ENCODE assay signal across 21 cellular contexts in genomic region chr11:116384407-116384806, GRCh38.
DNase-seq lines count a peak whose midpoint lies in the region; ATAC-seq and TF ChIP-seq lines count a peak whose summit lies in the region.
"Had no signal": no experiment of that assay in that cellular context is flagged by ENCODE, and none has a peak within 500 bp of the region (broad histone marks: within the 10 kb centered on the region; RNA-seq: fewer than 3 reads in every experiment).

No MANE protein-coding gene starts in this region.

- H3K9me3 ChIP-seq in SK-N-SH: no peaks in the 10 kb centered on the region
- H3K9me3 ChIP-seq: BLaER1 treated with 17β-estradiol and CSF1 and Interleukin-3, amounts not matched to agents 10 nM and 100 nM had no signal

- peaks cover 0 to 51% of the 10 kb centered on the region in 2 experiments; a peak in 2 of 4 replicates for H3K4me1 ChIP-seq in SK-N-SH (ENCODE audit: control insufficient read depth in 1 of 2, insufficient read depth in 2 of 2, low read depth in 1 of 2, low read length in 1 of 2)
- H3K4me1 ChIP-seq: BLaER1 treated with 17β-estradiol and CSF1 and Interleukin-3, amounts not matched to agents 10 nM and 100 nM had no signal

- CTCF ChIA-PET in SK-N-SH (lab: Yijun Ruan, JAX): interaction anchor here (0.6 to 2.6 kb wide), 18 partner anchors 10 to 321 kb away, joined by 3 to 16 read pairs (median 3); no protein-coding TSS in a partner anchor

- 7% methylated on average over 5 of the region's 5 CpGs for WGBS in SK-N-SH (ENCODE audit: low lambda C conversion rate)

- no peak for ATAC-seq in HG03432 (IDR thresholded peaks at IDR 0.05; ENCODE audit: unreplicated experiment)
- ATAC-seq: HCT116, K562, T-helper 17 cell had no signal

- peak; percentile 53 for TF ChIP-seq RAD21 in SK-N-SH (IDR thresholded peaks at IDR 0.05; ENCODE audit: low read length)

- no peaks in the 10 kb centered on the region for H3K36me3 Mint-ChIP-seq in glutamatergic neuron (ENCODE audit: unreplicated experiment)

- H3K9ac ChIP-seq in SK-N-SH: no peak overlapping the region
- H3K9ac ChIP-seq: BLaER1 treated with 17β-estradiol and CSF1 and Interleukin-3, amounts not matched to agents 10 nM and 100 nM had no signal

- POLR2A ChIA-PET in SK-N-SH (lab: Yijun Ruan, JAX): interaction anchor here (0.6 to 4.6 kb wide), 31 partner anchors 10 to 319 kb away, joined by 3 to 51 read pairs (median 6); no protein-coding TSS in a partner anchor

- H3K4me1 Mint-ChIP-seq in glutamatergic neuron (ENCODE audit: low read depth, unreplicated experiment): peaks cover 9% of the 10 kb centered on the region
- H3K4me1 Mint-ChIP-seq: T-helper 17 cell had no signal

- peak overlapping the region; percentile 70 for H3K27ac Mint-ChIP-seq in glutamatergic neuron (ENCODE audit: unreplicated experiment)
- H3K27ac Mint-ChIP-seq: CD4-positive, alpha-beta T cell; T-helper 17 cell had no signal

- H3K4me3 ChIP-seq in SK-N-SH (ENCODE audit: low read depth in 2 of 2, low read length in 1 of 2): no peak overlapping the region
- H3K4me3 ChIP-seq: BLaER1 treated with 17β-estradiol and CSF1 and Interleukin-3, amounts not matched to agents 10 nM and 100 nM; K562 had no signal

- DNase-seq in ELF-1 (ENCODE audit: low read depth, low spot score) (peak; percentile 88), NCI-H69 (lab: John Stamatoyannopoulos, UW) (peak; percentile 50), SK-N-SH (peak; percentile 89), glutamatergic neuron (peak; percentile 54), HPDE6-E6E7 (ENCODE audit: extremely low spot score) (no peak), dermis blood vessel endothelial cell (no peak), mucosa of gallbladder (ENCODE audit: low spot score) (no peak)
- DNase-seq: CD4-positive, alpha-beta T cell; GDM1; MV-4-11; NCI-H1105 treated with DMSO at 0.1 percent for 48 hours; NCI-H1930; NCI-H2107; NCI-H446 treated with DMSO at 0.1 percent for 48 hours; NCI-H526; RPMI8226; T-helper 17 cell had no signal

- H3K4me3 Mint-ChIP-seq in glutamatergic neuron (ENCODE audit: unreplicated experiment): no peak overlapping the region
- H3K4me3 Mint-ChIP-seq: CD4-positive, alpha-beta T cell; T-helper 17 cell had no signal

- no peak for TF ChIP-seq CTCF in SK-N-SH (IDR thresholded peaks at IDR 0.05)
- no peak for TF ChIP-seq CTCF in glutamatergic neuron (IDR thresholded peaks at IDR 0.05; ENCODE audit: partially characterized antibody, unreplicated experiment)

- no peaks in the 10 kb centered on the region for H3K79me2 ChIP-seq in SK-N-SH (ENCODE audit: insufficient read depth)

- H4K20me1 ChIP-seq in SK-N-SH (ENCODE audit: insufficient read depth): no peaks in the 10 kb centered on the region
- H4K20me1 ChIP-seq: BLaER1 treated with 17β-estradiol and CSF1 and Interleukin-3, amounts not matched to agents 10 nM and 100 nM had no signal

- H3K27ac ChIP-seq in SK-N-SH (ENCODE audit: low read depth in 2 of 2, low read length in 1 of 2): peak overlapping the region in 1 of 2 experiments; percentile 100; a peak in 2 of 4 replicates
- H3K27ac ChIP-seq: BLaER1 treated with 17β-estradiol and CSF1 and Interleukin-3, amounts not matched to agents 10 nM and 100 nM had no signal

- no peaks in the 10 kb centered on the region for H3K27me3 ChIP-seq in SK-N-SH (ENCODE audit: insufficient read depth)
- H3K27me3 ChIP-seq: BLaER1 treated with 17β-estradiol and CSF1 and Interleukin-3, amounts not matched to agents 10 nM and 100 nM had no signal

- peaks cover 2% of the 10 kb centered on the region for H3K9me3 Mint-ChIP-seq in glutamatergic neuron (ENCODE audit: unreplicated experiment)
- H3K9me3 Mint-ChIP-seq: CD4-positive, alpha-beta T cell had no signal

- H3K4me2 ChIP-seq in SK-N-SH: no peak overlapping the region
- H3K4me2 ChIP-seq: BLaER1 treated with 17β-estradiol and CSF1 and Interleukin-3, amounts not matched to agents 10 nM and 100 nM had no signal

- H2AFZ ChIP-seq in SK-N-SH (ENCODE audit: low read depth): no peak overlapping the region

- peak in 1 of 2 experiments; percentile 100; a peak in 2 of 4 replicates for TF ChIP-seq EP300 in SK-N-SH (IDR thresholded peaks at IDR 0.05; ENCODE audit: borderline replicate concordance in 1 of 2, low read depth in 1 of 2, low read length in 1 of 2)

- H3K9me2 ChIP-seq in SK-N-SH: no peaks in the 10 kb centered on the region; the same call in 1 of the 2 replicates

- H3F3A ChIP-seq in SK-N-SH (replicated peaks; ENCODE audit: insufficient read depth): no peaks in the 10 kb centered on the region

- peaks cover 2% of the 10 kb centered on the region for H3K27me3 Mint-ChIP-seq in glutamatergic neuron (ENCODE audit: unreplicated experiment)

- H3K36me3 ChIP-seq in SK-N-SH (replicated peaks in 1 of 2; ENCODE audit: control insufficient read depth in 1 of 2, insufficient read depth in 2 of 2, low read length in 1 of 2): no peaks in the 10 kb centered on the region
- H3K36me3 ChIP-seq: BLaER1 treated with 17β-estradiol and CSF1 and Interleukin-3, amounts not matched to agents 10 nM and 100 nM had no signal

TF ChIP-seq in SK-N-SH, 30 proteins besides CTCF, POLR2A, EP300 and RAD21 (continues in another document):
- TF ChIP-seq YY1 (IDR thresholded peaks at IDR 0.05; ENCODE audit: low read depth) (no peak), CHD2 (IDR thresholded peaks at IDR 0.05; ENCODE audit: low read length, partially characterized antibody) (peak; percentile 96), MXI1 (IDR thresholded peaks at IDR 0.05; ENCODE audit: low read depth, low read length) (no peak), FOXJ3 (CRISPR knock-in tag; IDR thresholded peaks at IDR 0.05) (peak; percentile 100), FOSL2 (IDR thresholded peaks at IDR 0.05; ENCODE audit: borderline replicate concordance, low read depth) (no peak), PBX3 (IDR thresholded peaks at IDR 0.05) (peak; percentile 43), EZH2phosphoT487 (IDR thresholded peaks at IDR 0.05; ENCODE audit: borderline replicate concordance, low read depth) (no peak), SMC3 (IDR thresholded peaks at IDR 0.05; ENCODE audit: low read depth, low read length) (peak; percentile 22; the same call in 1 of the 2 replicates), RXRA (IDR thresholded peaks at IDR 0.05; ENCODE audit: borderline replicate concordance, low read depth) (no peak), MEF2A (IDR thresholded peaks at IDR 0.05; ENCODE audit: borderline replicate concordance, low read depth) (no peak), RFX5 (IDR thresholded peaks at IDR 0.05; ENCODE audit: low read length) (no peak), REST (IDR thresholded peaks at IDR 0.05; ENCODE audit: low read depth, low read length) (no peak), IRF3 (IDR thresholded peaks at IDR 0.05; ENCODE audit: low read depth, low read length) (no peak), TCF12 (IDR thresholded peaks at IDR 0.05) (peak; percentile 56; the same call in 1 of the 2 replicates), POLR2AphosphoS5 (IDR thresholded peaks at IDR 0.05; ENCODE audit: low read depth, low read length) (no peak)

Comparison
In these comparisons a context has a peak if more than half of its experiments do, and no peak if none do; other contexts are left out.
1. DNase-seq: peak in ELF-1 (single experiment), NCI-H69 (single experiment), SK-N-SH (single experiment) and glutamatergic neuron (single experiment); none in HPDE6-E6E7 (single experiment), dermis blood vessel endothelial cell (single experiment) and mucosa of gallbladder (single experiment).